ENCODE assay signal across 1 cellular context in genomic region chr5:115457985-115458384, GRCh38.
TF ChIP-seq lines count a peak whose summit lies in the region.

No MANE protein-coding gene starts in this region.

TF ChIP-seq in WTC11, 78 proteins besides CTCF, POLR2A, EP300 and RAD21 (continued from another document):
- TF ChIP-seq USF2 (CRISPR knock-in tag; IDR thresholded peaks at IDR 0.05) (no peak), CREB1 (CRISPR knock-in tag; IDR thresholded peaks at IDR 0.05) (no peak), GRHL2 (CRISPR knock-in tag; IDR thresholded peaks at IDR 0.05; ENCODE audit: insufficient replicate concordance, severe bottlenecking) (no peak), MYBL2 (CRISPR knock-in tag; IDR thresholded peaks at IDR 0.05) (no peak), AR (CRISPR knock-in tag; IDR thresholded peaks at IDR 0.05) (no peak)
TF ChIP-seq in WTC11: peak in this region for 0.
